8 cellular contexts compared by ENCODE assay signal in genomic region chr5:1524481-1524798, GRCh38. TPM values are rescaled to one million over a fixed set of nuclear protein-coding genes. Genes with fewer than 3 reads are reported as not detected.
A peak's percentile ranks its signal among the peaks of the same experiment; 100 is the strongest.
DNase-seq lines count a peak whose midpoint lies in the region; ATAC-seq, FAIRE-seq and TF ChIP-seq lines count a peak whose summit lies in the region.

No MANE protein-coding gene starts in this region.

- H3K36me3 Mint-ChIP-seq in activated naive CD8-positive, alpha-beta T cell treated with anti-CD3 and anti-CD28 coated beads for 36 hours = peaks cover 7% of the 10 kb centered on the region

- H3K4me1 Mint-ChIP-seq in activated naive CD8-positive, alpha-beta T cell treated with anti-CD3 and anti-CD28 coated beads for 36 hours = peaks cover 32% of the 10 kb centered on the region
- H3K4me1 Mint-ChIP-seq in stimulated activated naive CD8-positive, alpha-beta T cell treated with anti-CD3 and anti-CD28 coated beads, Interleukin-15, amount 100 ng/mL, for 72 hours = peaks cover 61% of the 10 kb centered on the region

- H3K27me3 Mint-ChIP-seq in activated naive CD8-positive, alpha-beta T cell treated with anti-CD3 and anti-CD28 coated beads for 36 hours = no peaks in the 10 kb centered on the region
- no peaks in the 10 kb centered on the region for H3K27me3 Mint-ChIP-seq in stimulated activated naive CD8-positive, alpha-beta T cell treated with anti-CD3 and anti-CD28 coated beads, Interleukin-15, amount 100 ng/mL, for 72 hours

- peak; percentile 16 for ATAC-seq in stimulated activated naive CD8-positive, alpha-beta T cell treated with anti-CD3 and anti-CD28 coated beads, Interleukin-15, amount 100 ng/mL, for 72 hours
- ATAC-seq in GM19351 (IDR thresholded peaks at IDR 0.05; ENCODE audit: unreplicated experiment) (no peak), GM19397 (IDR thresholded peaks at IDR 0.05; ENCODE audit: unreplicated experiment) (no peak)

- no peaks in the 10 kb centered on the region for H3K27me3 ChIP-seq in HL-60 (ENCODE audit: insufficient read depth, poor library complexity, severe bottlenecking)

- H3K27ac ChIP-seq in HL-60 (replicated peaks) = peak overlapping the region; percentile 78

- no peaks in the 10 kb centered on the region for H3K9me3 Mint-ChIP-seq in activated naive CD8-positive, alpha-beta T cell treated with anti-CD3 and anti-CD28 coated beads for 36 hours
- no peaks in the 10 kb centered on the region for H3K9me3 Mint-ChIP-seq in stimulated activated naive CD8-positive, alpha-beta T cell treated with anti-CD3 and anti-CD28 coated beads, Interleukin-15, amount 100 ng/mL, for 72 hours

- H3K4me3 Mint-ChIP-seq in activated naive CD8-positive, alpha-beta T cell treated with anti-CD3 and anti-CD28 coated beads for 36 hours = peak overlapping the region; percentile 65
- H3K4me3 Mint-ChIP-seq in stimulated activated naive CD8-positive, alpha-beta T cell treated with anti-CD3 and anti-CD28 coated beads, Interleukin-15, amount 100 ng/mL, for 72 hours = peak overlapping the region; percentile 70 to 80

- no peak for TF ChIP-seq POLR2A in GM12891 (IDR thresholded peaks at IDR 0.05; ENCODE audit: low read depth, low read length)

- DNase-seq in HL-60 (ENCODE audit: low read depth in 1 of 2, low spot score in 1 of 2) (no peak), GM12891 (ENCODE audit: insufficient read length, low spot score) (no peak), SW 1271 (lab: John Stamatoyannopoulos, UW) (no peak)
- DNase-seq in activated naive CD8-positive, alpha-beta T cell treated with anti-CD3 and anti-CD28 coated beads for 36 hours = no peak
- DNase-seq in stimulated activated naive CD8-positive, alpha-beta T cell treated with anti-CD3 and anti-CD28 coated beads, Interleukin-15, amount 100 ng/mL, for 72 hours = no peak

- no peak for FAIRE-seq in GM12891 (lab: Jason Lieb, UNC)

- no peak for TF ChIP-seq CTCF in HL-60 (IDR thresholded peaks at IDR 0.05; ENCODE audit: insufficient read depth, low read length)

- H3K4me3 ChIP-seq in HL-60 (replicated peaks; ENCODE audit: insufficient read depth, low read length) = peak overlapping the region; percentile 85
- H3K4me3 ChIP-seq in iPS-18c (ENCODE audit: insufficient read depth, low read depth, low read length) = peak overlapping the region; percentile 49

- peaks cover 3% of the 10 kb centered on the region for H3K9me3 ChIP-seq in iPS-18c (ENCODE audit: control insufficient read depth, insufficient read depth, low read length)

- peak overlapping the region; percentile 62 for H3K27ac Mint-ChIP-seq in activated naive CD8-positive, alpha-beta T cell treated with anti-CD3 and anti-CD28 coated beads for 36 hours
- peak overlapping the region; percentile 65 to 90 for H3K27ac Mint-ChIP-seq in stimulated activated naive CD8-positive, alpha-beta T cell treated with anti-CD3 and anti-CD28 coated beads, Interleukin-15, amount 100 ng/mL, for 72 hours

TF ChIP-seq in GM12891, 5 proteins besides CTCF, POLR2A, EP300 and RAD21:
- no peak for TF ChIP-seq SPI1 (IDR thresholded peaks at IDR 0.05; ENCODE audit: low read depth, low read length)
- no peak; the same call in 1 of the 2 replicates for TF ChIP-seq POU2F2 (IDR thresholded peaks at IDR 0.05; ENCODE audit: low read depth, low read length)
- TF ChIP-seq TAF1 (IDR thresholded peaks at IDR 0.05; ENCODE audit: low read depth, low read length) = no peak
- no peak for TF ChIP-seq PAX5 (IDR thresholded peaks at IDR 0.05; ENCODE audit: insufficient read depth, low read length, severe bottlenecking)
- no peak; the same call in 1 of the 2 replicates for TF ChIP-seq POLR2AphosphoS5 (IDR thresholded peaks at IDR 0.05; ENCODE audit: low read depth, low read length)

RNA-seq across cellular contexts. Expression of gene LPCAT1, which starts 0.7 kb away (rescaled TPM):
- 10 to 100 TPM; 49.4 to 49.6 TPM for total RNA-seq in activated naive CD8-positive, alpha-beta T cell treated with anti-CD3 and anti-CD28 coated beads for 36 hours
- polyA plus RNA-seq in GM12891 (2012; ENCODE audit: low read depth, missing spikeins) = 54.4 TPM
